ENCODE assay signal across 8 cellular contexts in genomic region chr14:21023817-21024667, GRCh38. TPM values are rescaled to one million over a fixed set of nuclear protein-coding genes. Genes with fewer than 3 reads are reported as not detected.
DNase-seq lines count a peak whose midpoint lies in the region; ATAC-seq and TF ChIP-seq lines count a peak whose summit lies in the region.

No MANE protein-coding gene starts in this region.

- peaks cover 21% of the 10 kb centered on the region for H3K27me3 ChIP-seq in H7 (ENCODE audit: control insufficient read depth, insufficient read depth, low read length)
- H3K27me3 ChIP-seq in heart right ventricle, result peaks cover 0 to 23% (median 0%) of the 10 kb centered on the region in 7 donors
- no peaks in the 10 kb centered on the region for H3K27me3 ChIP-seq in rectal smooth muscle tissue (ENCODE audit: control insufficient read depth, insufficient read depth, low read length)

- no peaks in the 10 kb centered on the region for H3K9me3 Mint-ChIP-seq in activated T-cell treated with anti-CD3 and anti-CD28 coated beads, Interleukin-2, amount 50 U/mL, for 24 hours

- H3K4me3 Mint-ChIP-seq in activated T-cell treated with anti-CD3 and anti-CD28 coated beads, Interleukin-2, amount 50 U/mL, for 24 hours, result peak overlapping the region; percentile 75

- peak overlapping the region; percentile 31 for H3K27ac Mint-ChIP-seq in activated T-cell treated with anti-CD3 and anti-CD28 coated beads, Interleukin-2, amount 50 U/mL, for 24 hours

- ATAC-seq in heart right ventricle (peak in 6 of 8 donors; percentile 7 to 29 (median 20)), GM18858 (IDR thresholded peaks at IDR 0.05; ENCODE audit: unreplicated experiment) (no peak), GM21447 (IDR thresholded peaks at IDR 0.05; ENCODE audit: unreplicated experiment) (no peak), HG02840 (IDR thresholded peaks at IDR 0.05; ENCODE audit: low FRiP score, unreplicated experiment) (no peak)

- H3K9ac ChIP-seq in rectal smooth muscle tissue (ENCODE audit: low read length), result peak overlapping the region; percentile 77

- intact Hi-C loops in heart right ventricle (cut with DNase I), result loop anchor here in 5 of 10 donors (2.0 to 5.0 kb wide), 3 partner anchors 15 to 78 kb away; partner anchors contain the start of gene TMEM253 (in 1 of the 5)

- peaks cover 5% of the 10 kb centered on the region for H3K27me3 Mint-ChIP-seq in activated T-cell treated with anti-CD3 and anti-CD28 coated beads, Interleukin-2, amount 50 U/mL, for 24 hours

- no peaks in the 10 kb centered on the region for H3K9me3 ChIP-seq in heart right ventricle

- no peak for TF ChIP-seq CTCF in heart right ventricle (IDR thresholded peaks at IDR 0.05)

- H3K4me1 ChIP-seq in heart right ventricle, result peaks cover 14 to 57% (median 36%) of the 10 kb centered on the region in 9 donors
- H3K4me1 ChIP-seq in rectal smooth muscle tissue (ENCODE audit: control insufficient read depth, insufficient read depth, low read length), result peaks cover 8% of the 10 kb centered on the region

- peak overlapping the region; percentile 86 to 100 (median 98) for H3K27ac ChIP-seq in heart right ventricle
- H3K27ac ChIP-seq in rectal smooth muscle tissue (ENCODE audit: low read depth, low read length), result peak overlapping the region; percentile 89

- peaks cover 3% of the 10 kb centered on the region for H3K36me3 Mint-ChIP-seq in activated T-cell treated with anti-CD3 and anti-CD28 coated beads, Interleukin-2, amount 50 U/mL, for 24 hours (ENCODE audit: low read depth)

- H3K36me3 ChIP-seq in H7 (replicated peaks; ENCODE audit: control insufficient read depth, insufficient read depth, low read length) (no peaks in the 10 kb centered on the region), heart right ventricle (peaks cover 0 to 36% (median 17%) of the 10 kb centered on the region in 9 donors), rectal smooth muscle tissue (ENCODE audit: control insufficient read depth, insufficient read depth, low read length) (peaks cover 10% of the 10 kb centered on the region)

- H3K4me1 Mint-ChIP-seq in activated T-cell treated with anti-CD3 and anti-CD28 coated beads, Interleukin-2, amount 50 U/mL, for 24 hours (ENCODE audit: low read depth), result peaks cover 17% of the 10 kb centered on the region

- WGBS in heart right ventricle, 2 donors, result 10 to 12% methylated on average over 21 of the region's 21 CpGs

- H3K4me3 ChIP-seq in H7 (ENCODE audit: insufficient read depth, low read depth, low read length) (peak overlapping the region; percentile 81), heart right ventricle (peak overlapping the region; percentile 59 to 98 (median 82)), rectal smooth muscle tissue (ENCODE audit: low read length) (peak overlapping the region; percentile 87)

- DNase-seq in H7 (peak; percentile 57), heart right ventricle (no peak), NCI-H69 (lab: John Stamatoyannopoulos, UW) (no peak)
- peak; percentile 48 for DNase-seq in activated T-cell treated with anti-CD3 and anti-CD28 coated beads, Interleukin-2, amount 50 U/mL, for 24 hours

RNA-seq across cellular contexts. Expression of gene NDRG2, which starts 0.8 kb away (rescaled TPM):
- total RNA-seq in H7 (2014; rRNA removed; shearing (Covaris generic)), result 21.5 and 33.5 TPM in 2 replicates
- total RNA-seq in heart right ventricle, result 100 to 1,000 TPM; 242 to 420 (median 299) TPM
- 100 to 1,000 TPM; 286 to 293 TPM for polyA plus RNA-seq in heart right ventricle

RNA-seq across cellular contexts. Expression of gene TPPP2, which starts 6.0 kb away (rescaled TPM):
- 0.15 TPM in 1 of 2 replicates, not detected in the other for total RNA-seq in H7 (2014; rRNA removed; shearing (Covaris generic))
- 1 to 10 TPM in 5 of 10 donors, under 1 TPM in 5; 0.28 to 3.2 (median 0.91) TPM for total RNA-seq in heart right ventricle
- polyA plus RNA-seq in heart right ventricle, result 1 to 10 TPM in 1 of 2 donors, under 1 TPM in 1; 0.75 to 1.1 TPM

RNA-seq across cellular contexts. Expression of gene RNASE13, which starts 10.6 kb away (rescaled TPM):
- total RNA-seq in H7 (2014; rRNA removed; shearing (Covaris generic)), result not detected in 2 replicates
- total RNA-seq in heart right ventricle, result not detected
- polyA plus RNA-seq in heart right ventricle, result not detected

RNA-seq across cellular contexts. Expression of gene RNASE7, which starts 18.1 kb away (rescaled TPM):
- not detected in 2 replicates for total RNA-seq in H7 (2014; rRNA removed; shearing (Covaris generic))
- not detected for total RNA-seq in heart right ventricle
- polyA plus RNA-seq in heart right ventricle, result under 1 TPM in 1 of 2 donors, not detected in 1; 0.03 TPM

RNA-seq across cellular contexts. Expression of gene SLC39A2, which starts 24.9 kb away (rescaled TPM):
- total RNA-seq in H7 (2014; rRNA removed; shearing (Covaris generic)), result 0.17 TPM in 1 of 2 replicates, not detected in the other
- not detected for total RNA-seq in heart right ventricle
- polyA plus RNA-seq in heart right ventricle, result not detected

Comparison
In these comparisons a context has a peak if more than half of its experiments do, and no peak if none do; other contexts are left out.
1. DNase-seq: peak in H7 (single experiment) and activated T-cell treated with anti-CD3 and anti-CD28 coated beads, Interleukin-2, amount 50 U/mL, for 24 hours (single experiment); none in heart right ventricle (0 of 2) and NCI-H69 (single experiment).
2. ATAC-seq: peak in heart right ventricle (6 of 8); none in GM18858 (single experiment), GM21447 (single experiment) and HG02840 (single experiment).
3. Peak in every context shown above with its lines, with median percentiles within 50 percentile points of each other: H3K4me3 ChIP-seq.